In genomic region chrX:11254417-11255109, GRCh38 we compare ENCODE assay signal across 26 cellular contexts. TPM values are rescaled to one million over a fixed set of nuclear protein-coding genes. Genes with fewer than 3 reads are reported as not detected.
"Had no signal": no experiment of that assay in that cellular context is flagged by ENCODE, and none has a peak within 500 bp of the region (broad histone marks: within the 10 kb centered on the region; RNA-seq: fewer than 3 reads in every experiment).

No MANE protein-coding gene starts in this region.

- DNase-seq: activated CD4-positive, alpha-beta memory T cell treated with anti-CD3 and anti-CD28 coated beads, Interleukin-2, amount 10 ng/mL, durations not matched to agents 7 days and 5 days; activated CD4-positive, alpha-beta T cell treated with anti-CD3 and anti-CD28 coated beads for 48 hours; activated CD4-positive, CD25-positive, alpha-beta regulatory T cell; activated naive CD4-positive, alpha-beta T cell; activated naive CD8-positive, alpha-beta T cell treated with anti-CD3 and anti-CD28 coated beads for 36 hours; activated T-cell treated with anti-CD3 and anti-CD28 coated beads, Interleukin-2, amount 50 U/mL, for 1 hour; amygdala; central memory CD4-positive, alpha-beta T cell; colonic mucosa; erythroblast; foreskin melanocyte; left ventricle myocardium inferior; occipital lobe; stimulated activated naive CD8-positive, alpha-beta T cell treated with anti-CD3 and anti-CD28 coated beads, Interleukin-15, Interleukin-2, amounts not matched to agents 100 U/mL and 50 U/mL, for 24 hours; T1000; transverse colon; uterus had no signal

- H3K4me1 ChIP-seq: colonic mucosa, left ventricle myocardium inferior, transverse colon, uterus had no signal

- H3K9me3 Mint-ChIP-seq: activated CD4-positive, alpha-beta memory T cell treated with anti-CD3 and anti-CD28 coated beads, Interleukin-2, amount 10 ng/mL, durations not matched to agents 7 days and 5 days; activated naive CD8-positive, alpha-beta T cell treated with anti-CD3 and anti-CD28 coated beads for 36 hours had no signal

- H3K36me3 ChIP-seq: colonic mucosa, left ventricle myocardium inferior, transverse colon, uterus had no signal

- H3K27ac Mint-ChIP-seq: activated CD4-positive, alpha-beta memory T cell treated with anti-CD3 and anti-CD28 coated beads, Interleukin-2, amount 10 ng/mL, durations not matched to agents 7 days and 5 days; activated naive CD8-positive, alpha-beta T cell treated with anti-CD3 and anti-CD28 coated beads for 36 hours; activated T-helper 17 cell treated with anti-CD3 and anti-CD28 coated beads, Interleukin-2, amount 50 U/mL, for 72 hours; brain had no signal

- H3K4me1 Mint-ChIP-seq: activated CD4-positive, alpha-beta memory T cell treated with anti-CD3 and anti-CD28 coated beads, Interleukin-2, amount 10 ng/mL, durations not matched to agents 7 days and 5 days; activated naive CD8-positive, alpha-beta T cell treated with anti-CD3 and anti-CD28 coated beads for 36 hours; activated T-helper 17 cell treated with anti-CD3 and anti-CD28 coated beads, Interleukin-2, amount 50 U/mL, for 72 hours; brain had no signal

- H3K27me3 Mint-ChIP-seq: activated CD4-positive, alpha-beta memory T cell treated with anti-CD3 and anti-CD28 coated beads, Interleukin-2, amount 10 ng/mL, durations not matched to agents 7 days and 5 days; activated naive CD8-positive, alpha-beta T cell treated with anti-CD3 and anti-CD28 coated beads for 36 hours; activated T-helper 17 cell treated with anti-CD3 and anti-CD28 coated beads, Interleukin-2, amount 50 U/mL, for 72 hours; brain had no signal

- H3K27me3 ChIP-seq: colonic mucosa, transverse colon, uterus had no signal

- H3K27ac ChIP-seq: colonic mucosa, left ventricle myocardium inferior, transverse colon, uterus had no signal

- H3K36me3 Mint-ChIP-seq: activated naive CD8-positive, alpha-beta T cell treated with anti-CD3 and anti-CD28 coated beads for 36 hours; brain had no signal

- ATAC-seq: activated T-helper 17 cell treated with anti-CD3 and anti-CD28 coated beads, Interleukin-2, amount 50 U/mL, for 72 hours; stimulated activated naive CD8-positive, alpha-beta T cell treated with anti-CD3 and anti-CD28 coated beads, Interleukin-15, Interleukin-2, amounts not matched to agents 100 U/mL and 50 U/mL, for 24 hours had no signal

- H3K4me3 Mint-ChIP-seq: activated CD4-positive, alpha-beta memory T cell treated with anti-CD3 and anti-CD28 coated beads, Interleukin-2, amount 10 ng/mL, durations not matched to agents 7 days and 5 days; activated naive CD8-positive, alpha-beta T cell treated with anti-CD3 and anti-CD28 coated beads for 36 hours; activated T-helper 17 cell treated with anti-CD3 and anti-CD28 coated beads, Interleukin-2, amount 50 U/mL, for 72 hours; brain had no signal

- H3K4me3 ChIP-seq: colonic mucosa, left ventricle myocardium inferior, transverse colon, uterus had no signal

- FAIRE-seq: endometrium had no signal

- H3K9me3 ChIP-seq: colonic mucosa, left ventricle myocardium inferior, transverse colon, uterus had no signal

RNA-seq across cellular contexts. Expression of gene AMELX, which starts 38.6 kb away (rescaled TPM):
- total RNA-seq: activated CD4-positive, alpha-beta memory T cell treated with anti-CD3 and anti-CD28 coated beads, Interleukin-2, amount 10 ng/mL, durations not matched to agents 7 days and 5 days; activated naive CD8-positive, alpha-beta T cell treated with anti-CD3 and anti-CD28 coated beads for 36 hours; activated T-helper 17 cell treated with anti-CD3 and anti-CD28 coated beads, Interleukin-2, amount 50 U/mL, for 72 hours; colonic mucosa; kidney epithelial cell; left ventricle myocardium inferior; mononuclear cell; occipital lobe; posterior vena cava; skeletal muscle tissue; T-helper 1 cell treated with Interleukin-12 subunit alpha and Interleukin-12 subunit beta and Interleukin-4 antibody, amounts not matched to agents 30 ng/mL and 1 ng/mL, for 36 hours; transverse colon; uterus had no signal
- polyA plus RNA-seq: neural cell had no signal
